Comparison of ENCODE assay signal across 12 cellular contexts in the genomic region with DNA sequence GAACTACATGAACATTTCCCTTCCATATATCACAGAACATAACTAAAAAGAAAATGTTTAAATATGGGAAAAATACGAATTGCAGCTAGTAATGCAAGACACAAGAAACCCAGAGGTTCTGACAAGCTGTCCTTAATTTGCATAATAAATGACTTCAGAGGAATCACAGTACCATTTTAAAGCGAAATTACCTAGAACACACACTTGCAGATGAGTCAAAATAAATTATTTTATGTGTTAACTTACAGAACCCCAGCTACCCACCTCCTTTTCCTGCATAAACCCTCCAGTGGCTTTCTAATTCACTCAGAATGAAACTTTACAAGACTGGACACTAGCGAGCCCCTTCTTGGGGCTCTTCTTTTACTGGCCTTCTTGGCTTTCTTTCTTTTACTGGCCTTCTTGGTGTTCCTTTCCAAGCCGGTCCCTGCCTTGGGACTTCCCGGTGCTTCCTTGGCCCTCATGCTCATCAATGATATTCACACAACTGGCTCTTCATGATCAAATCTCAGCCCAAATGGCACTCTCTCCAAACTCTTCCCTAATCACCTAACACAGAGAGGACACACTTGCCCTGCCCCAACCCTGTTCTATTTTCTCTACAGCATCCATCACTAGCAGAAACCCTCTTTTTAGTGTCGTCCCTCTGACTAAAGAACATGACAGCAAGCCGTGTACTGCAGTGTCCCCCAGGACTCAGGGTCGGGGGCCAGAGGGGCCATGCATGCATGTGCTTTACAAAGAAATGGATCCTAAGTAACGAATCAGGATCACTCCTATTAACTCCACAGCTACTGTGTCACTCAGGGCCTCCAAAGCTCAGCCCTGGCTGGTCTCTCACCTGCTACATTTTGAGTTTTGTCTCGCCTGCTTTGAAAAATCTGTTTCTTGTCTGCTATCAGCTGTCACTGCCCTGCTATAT. TPM values are rescaled to one million over a fixed set of nuclear protein-coding genes. Genes with fewer than 3 reads are reported as not detected.
A peak's percentile ranks its signal among the peaks of the same experiment; 100 is the strongest.
DNase-seq lines count a peak whose midpoint lies in the region; ATAC-seq, FAIRE-seq and TF ChIP-seq lines count a peak whose summit lies in the region.
"Had no signal": no experiment of that assay in that cellular context is flagged by ENCODE, and none has a peak within 500 bp of the region (broad histone marks: within the 10 kb centered on the region; RNA-seq: fewer than 3 reads in every experiment).

No MANE protein-coding gene starts in this region.

- peak overlapping the region; percentile 8 for H3K27ac ChIP-seq in epithelial cell of prostate
- H3K27ac ChIP-seq in PC-3 (ENCODE audit: low read length) = no peak overlapping the region
- H3K27ac ChIP-seq: 22Rv1 had no signal

- H3K9me3 ChIP-seq in PC-3 (ENCODE audit: low read length) = no peaks in the 10 kb centered on the region
- H3K9me3 ChIP-seq: SK-N-SH had no signal

- POLR2A ChIA-PET in PC-3 (lab: Charles Lee; ENCODE audit: unreplicated experiment) = interaction anchor here (0.7 kb wide), 1 partner anchor 1854 kb away, joined by 6 read pairs; no protein-coding TSS in a partner anchor

- H3K4me1 Mint-ChIP-seq in T-helper 1 cell treated with Interleukin-12 subunit alpha and Interleukin-12 subunit beta and Interleukin-4 antibody, amounts not matched to agents 30 μg/mL and 1 μg/mL, for 36 hours (ENCODE audit: low read depth) = peaks cover 83% of the 10 kb centered on the region
- peaks cover 80% of the 10 kb centered on the region for H3K4me1 Mint-ChIP-seq in stimulated activated effector memory CD8-positive, alpha-beta T cell treated with anti-CD3 and anti-CD28 coated beads, Interleukin-12 subunit alpha, Interleukin-12 subunit beta, amount 100 ng/mL, for 72 hours

- H3K36me3 ChIP-seq in PC-3 (ENCODE audit: low read depth, low read length) = peaks cover 4% of the 10 kb centered on the region; the same call in 1 of the 2 replicates

- ATAC-seq in activated CD4-positive, CD25-positive, alpha-beta regulatory T cell treated with anti-CD3 and anti-CD28 coated beads, Interleukin-2, amount 50 U/mL, for 24 hours = peak; percentile 31 to 47
- ATAC-seq in stimulated activated effector memory CD8-positive, alpha-beta T cell treated with anti-CD3 and anti-CD28 coated beads, Interleukin-12 subunit alpha, Interleukin-12 subunit beta, amount 100 ng/mL, for 72 hours = peak; percentile 47
- ATAC-seq in PC-3 = no peak

- H2AFZ ChIP-seq in PC-3 (ENCODE audit: low read length) = no peak overlapping the region

- H3K36me3 Mint-ChIP-seq in T-helper 1 cell treated with Interleukin-12 subunit alpha and Interleukin-12 subunit beta and Interleukin-4 antibody, amounts not matched to agents 30 μg/mL and 1 μg/mL, for 36 hours (ENCODE audit: low read depth) = peaks cover 31% of the 10 kb centered on the region
- H3K36me3 Mint-ChIP-seq in stimulated activated effector memory CD8-positive, alpha-beta T cell treated with anti-CD3 and anti-CD28 coated beads, Interleukin-12 subunit alpha, Interleukin-12 subunit beta, amount 100 ng/mL, for 72 hours = peaks cover 96% of the 10 kb centered on the region

- no peak for DNase-seq in activated CD4-positive, CD25-positive, alpha-beta regulatory T cell treated with anti-CD3 and anti-CD28 coated beads, Interleukin-2, amount 50 U/mL, for 72 hours
- no peak for DNase-seq in epithelial cell of prostate (ENCODE audit: low read depth, low spot score)
- no peak for DNase-seq in stimulated activated effector memory CD8-positive, alpha-beta T cell treated with anti-CD3 and anti-CD28 coated beads, Interleukin-12 subunit alpha, Interleukin-12 subunit beta, amount 100 ng/mL, for 72 hours (ENCODE audit: low spot score in 2 of 2)
- DNase-seq in D721Med (ENCODE audit: insufficient read length, low spot score) = no peak
- DNase-seq in PC-3 = no peak
- DNase-seq in NCI-H1092 (lab: John Stamatoyannopoulos, UW) = no peak
- DNase-seq: DMS79, NCI-H526, SK-N-SH had no signal

- no peak overlapping the region for H3K4me2 ChIP-seq in PC-3 (ENCODE audit: low read length)
- H3K4me2 ChIP-seq: SK-N-SH had no signal

- H3F3A ChIP-seq in PC-3 (ENCODE audit: low read length, unreplicated experiment) = no peaks in the 10 kb centered on the region

- intact Hi-C loops in PC-3 (cut with micrococcal nuclease) = no loop called here

- H3K9me2 ChIP-seq in PC-3 (replicated peaks; ENCODE audit: low read length) = no peaks in the 10 kb centered on the region
- H3K9me2 ChIP-seq: SK-N-SH had no signal

- BruUV-seq in PC-3 (replicated peaks; lab: Mats Ljungman, UMichigan) = no TSS peak

- H3K79me2 ChIP-seq in PC-3 (ENCODE audit: low read length) = peaks cover 90% of the 10 kb centered on the region

- H3K27me3 ChIP-seq in PC-3 (ENCODE audit: low read length) = no peaks in the 10 kb centered on the region

- TF ChIP-seq CTCF in D721Med (IDR thresholded peaks at IDR 0.05; ENCODE audit: insufficient read depth, missing control alignments) (no peak), PC-3 (conservative IDR thresholded peaks at IDR 0.05; ENCODE audit: low read depth, low read length) (no peak)

- no peak overlapping the region for H3K4me3 ChIP-seq in PC-3 (ENCODE audit: low read length)

- peaks cover 11% of the 10 kb centered on the region for H3K4me1 ChIP-seq in PC-3 (ENCODE audit: insufficient read depth, low read length)

- H3K27ac Mint-ChIP-seq in T-helper 1 cell treated with Interleukin-12 subunit alpha and Interleukin-12 subunit beta and Interleukin-4 antibody, amounts not matched to agents 30 μg/mL and 1 μg/mL, for 36 hours = peak overlapping the region; percentile 58
- H3K27ac Mint-ChIP-seq in stimulated activated effector memory CD8-positive, alpha-beta T cell treated with anti-CD3 and anti-CD28 coated beads, Interleukin-12 subunit alpha, Interleukin-12 subunit beta, amount 100 ng/mL, for 72 hours = peak overlapping the region; percentile 23

- H3K27me3 Mint-ChIP-seq in T-helper 1 cell treated with Interleukin-12 subunit alpha and Interleukin-12 subunit beta and Interleukin-4 antibody, amounts not matched to agents 30 μg/mL and 1 μg/mL, for 36 hours (ENCODE audit: low read depth) = no peaks in the 10 kb centered on the region

- H4K20me1 ChIP-seq in PC-3 (ENCODE audit: low read length) = peaks cover 37% of the 10 kb centered on the region

- H3K9ac ChIP-seq in PC-3 (ENCODE audit: low read length) = no peak overlapping the region
- H3K9ac ChIP-seq: SK-N-SH had no signal

- H3K4me3 Mint-ChIP-seq in T-helper 1 cell treated with Interleukin-12 subunit alpha and Interleukin-12 subunit beta and Interleukin-4 antibody, amounts not matched to agents 30 μg/mL and 1 μg/mL, for 36 hours = peak overlapping the region; percentile 49
- peak overlapping the region; percentile 67 for H3K4me3 Mint-ChIP-seq in stimulated activated effector memory CD8-positive, alpha-beta T cell treated with anti-CD3 and anti-CD28 coated beads, Interleukin-12 subunit alpha, Interleukin-12 subunit beta, amount 100 ng/mL, for 72 hours

- FAIRE-seq in D721Med (lab: Jason Lieb, UNC) = no peak

- CTCF ChIA-PET in PC-3 (lab: Charles Lee) = no interaction called here

- H3K9me3 Mint-ChIP-seq in T-helper 1 cell treated with Interleukin-12 subunit alpha and Interleukin-12 subunit beta and Interleukin-4 antibody, amounts not matched to agents 30 μg/mL and 1 μg/mL, for 36 hours = no peaks in the 10 kb centered on the region
- no peaks in the 10 kb centered on the region for H3K9me3 Mint-ChIP-seq in stimulated activated effector memory CD8-positive, alpha-beta T cell treated with anti-CD3 and anti-CD28 coated beads, Interleukin-12 subunit alpha, Interleukin-12 subunit beta, amount 100 ng/mL, for 72 hours

RNA-seq across cellular contexts. Expression of a gene that starts 4.8 kb away (rescaled TPM):
- 13.8 and 19.5 TPM in 2 replicates for total RNA-seq in PC-3 (2014; rRNA removed)

RNA-seq across cellular contexts. Expression of a gene that starts 30.2 kb away (rescaled TPM):
- 40.1 and 47.0 TPM in 2 replicates for total RNA-seq in PC-3 (2014; rRNA removed)

RNA-seq across cellular contexts. Expression of a gene that starts 48.0 kb away (rescaled TPM):
- 66.1 and 68.2 TPM in 2 replicates for total RNA-seq in PC-3 (2014; rRNA removed)
